ENCODE assay signal across 24 cellular contexts in genomic region chr2:180562378-180562777, GRCh38.
DNase-seq lines count a peak whose midpoint lies in the region; ATAC-seq, FAIRE-seq and TF ChIP-seq lines count a peak whose summit lies in the region.
"Had no signal": no experiment of that assay in that cellular context is flagged by ENCODE, and none has a peak within 500 bp of the region (broad histone marks: within the 10 kb centered on the region; RNA-seq: fewer than 3 reads in every experiment).

No MANE protein-coding gene starts in this region.

- H2AK5ac ChIP-seq in trophoblast cell (ENCODE audit: low read length) = no peak overlapping the region

- H3K27me3 ChIP-seq in mammary epithelial cell (ENCODE audit: insufficient read depth, low read length) = no peaks in the 10 kb centered on the region
- H3K27me3 ChIP-seq in breast epithelium = no peaks in the 10 kb centered on the region
- no peaks in the 10 kb centered on the region for H3K27me3 ChIP-seq in endodermal cell (ENCODE audit: control insufficient read depth, insufficient read depth, low read length, poor library complexity, severe bottlenecking)
- H3K27me3 ChIP-seq in keratinocyte (ENCODE audit: control insufficient read depth, extremely low read depth, insufficient read depth, low read length) = no peaks in the 10 kb centered on the region
- no peaks in the 10 kb centered on the region for H3K27me3 ChIP-seq in trophoblast cell (ENCODE audit: insufficient read depth, low read length)
- H3K27me3 ChIP-seq: SJSA1 had no signal

- no peak overlapping the region for H4K91ac ChIP-seq in trophoblast cell (ENCODE audit: low read depth, low read length)

- no peak overlapping the region for H4K8ac ChIP-seq in trophoblast cell (ENCODE audit: low read depth, low read length)

- TF ChIP-seq POLR2A in breast epithelium (IDR thresholded peaks at IDR 0.05) = no peak

- BruUV-seq in mammary epithelial cell (replicated peaks; lab: Mats Ljungman, UMichigan) = no TSS peak

- no peak overlapping the region for H3K4me3 Mint-ChIP-seq in endodermal cell
- H3K4me3 Mint-ChIP-seq: CD8-positive, alpha-beta T cell had no signal

- intact Hi-C loops in mammary epithelial cell (cut with micrococcal nuclease) (no loop called here), breast epithelium (cut with DNase I; ENCODE audit: low total_unique reads) (no loop called here)

- H3K4me3 ChIP-seq in mammary epithelial cell (replicated peaks in 1 of 3; ENCODE audit: insufficient read depth in 1 of 3, low read depth in 2 of 3, low read length in 3 of 3) (no peak overlapping the region), breast epithelium (no peak overlapping the region), endodermal cell (ENCODE audit: low read length) (no peak overlapping the region), keratinocyte (ENCODE audit: control insufficient read depth in 2 of 3, extremely low read depth in 1 of 3, insufficient read depth in 2 of 3, low read depth in 1 of 3, low read length in 3 of 3) (no peak overlapping the region), trophoblast cell (ENCODE audit: low read depth, low read length) (no peak overlapping the region)
- H3K4me3 ChIP-seq: SJSA1 had no signal

- no peaks in the 10 kb centered on the region for H3K4me1 ChIP-seq in mammary epithelial cell (ENCODE audit: insufficient read depth, low read length)
- no peaks in the 10 kb centered on the region for H3K4me1 ChIP-seq in breast epithelium
- peaks cover 3% of the 10 kb centered on the region for H3K4me1 ChIP-seq in endodermal cell (ENCODE audit: control insufficient read depth, insufficient read depth, low read length)
- no peaks in the 10 kb centered on the region for H3K4me1 ChIP-seq in keratinocyte (ENCODE audit: control insufficient read depth, extremely low read depth, insufficient read depth, low read length)
- H3K4me1 ChIP-seq in trophoblast cell (ENCODE audit: control insufficient read depth in 1 of 2, insufficient read depth in 2 of 2, low read length in 2 of 2) = peaks cover 0 to 2% of the 10 kb centered on the region in 2 experiments
- H3K4me1 ChIP-seq: SJSA1 had no signal

- H3K9me1 ChIP-seq in keratinocyte (ENCODE audit: control insufficient read depth, extremely low read depth, insufficient read depth, low read length) = no peaks in the 10 kb centered on the region

- no peak overlapping the region for H2BK12ac ChIP-seq in trophoblast cell (ENCODE audit: low read length)

- no peak overlapping the region for H3K27ac Mint-ChIP-seq in endodermal cell
- H3K27ac Mint-ChIP-seq: CD8-positive, alpha-beta T cell had no signal

- H3K36me3 ChIP-seq in mammary epithelial cell (ENCODE audit: insufficient read depth, low read length) (no peaks in the 10 kb centered on the region), breast epithelium (no peaks in the 10 kb centered on the region), endodermal cell (ENCODE audit: control insufficient read depth, insufficient read depth, low read length) (no peaks in the 10 kb centered on the region), keratinocyte (ENCODE audit: control insufficient read depth in 2 of 2, extremely low read depth in 1 of 2, insufficient read depth in 2 of 2, low read length in 2 of 2) (no peaks in the 10 kb centered on the region), trophoblast cell (ENCODE audit: control insufficient read depth in 1 of 2, insufficient read depth in 2 of 2, low read length in 2 of 2) (no peaks in the 10 kb centered on the region)
- H3K36me3 ChIP-seq: SJSA1 had no signal

- H4K12ac ChIP-seq in trophoblast cell (ENCODE audit: low read depth, low read length) = no peak overlapping the region

- no peak for FAIRE-seq in keratinocyte (lab: Jason Lieb, UNC)
- FAIRE-seq: GM12892 had no signal

- no peak overlapping the region for H2BK5ac ChIP-seq in trophoblast cell (ENCODE audit: low read depth, low read length, poor library complexity)

- ATAC-seq in GM19452 (IDR thresholded peaks at IDR 0.05; ENCODE audit: unreplicated experiment) = no peak
- ATAC-seq: CD8-positive, alpha-beta T cell; Right ventricle myocardium inferior had no signal

- H3K4ac ChIP-seq in trophoblast cell (ENCODE audit: low read depth, low read length) = no peak overlapping the region

- in situ Hi-C loops in mammary epithelial cell (cut with MboI; ENCODE audit: low sequenced_read_pairs in 2 of 2) = no loop called here

- H3K4me1 Mint-ChIP-seq in endodermal cell = peaks cover 17% of the 10 kb centered on the region

- peak overlapping the region; percentile 96 for H3K23ac ChIP-seq in trophoblast cell (ENCODE audit: low read length)

- no peak overlapping the region for H3K9ac ChIP-seq in mammary epithelial cell (ENCODE audit: insufficient read depth, low read length)
- no peak overlapping the region for H3K9ac ChIP-seq in endodermal cell (ENCODE audit: extremely low read depth, low read length, poor library complexity, severe bottlenecking)
- no peak overlapping the region for H3K9ac ChIP-seq in keratinocyte (ENCODE audit: control insufficient read depth, extremely low read depth, insufficient read depth, low read length)
- no peak overlapping the region for H3K9ac ChIP-seq in trophoblast cell (ENCODE audit: low read length)

- no peak overlapping the region for H3K14ac ChIP-seq in trophoblast cell (ENCODE audit: low read length)

- H3K36me3 Mint-ChIP-seq in endodermal cell (ENCODE audit: low read depth) = no peaks in the 10 kb centered on the region
- H3K36me3 Mint-ChIP-seq: CD8-positive, alpha-beta T cell had no signal

- CTCF ChIA-PET in mammary epithelial cell (lab: Charles Lee; ENCODE audit: low non-redundant PET) = no interaction called here

- TF ChIP-seq CTCF in mammary epithelial cell (conservative IDR thresholded peaks at IDR 0.05 in 1 of 2, IDR thresholded peaks at IDR 0.05 in 1 of 2; ENCODE audit: extremely low read depth in 1 of 2, insufficient read depth in 1 of 2, low read depth in 1 of 2, low read length in 2 of 2) = no peak
- TF ChIP-seq CTCF in breast epithelium (IDR thresholded peaks at IDR 0.05) = no peak
- TF ChIP-seq CTCF in endodermal cell (conservative IDR thresholded peaks at IDR 0.05) = no peak
- no peak for TF ChIP-seq CTCF in keratinocyte (optimal IDR thresholded peaks at IDR 0.05 in 1 of 3, IDR thresholded peaks at IDR 0.05 in 1 of 3, conservative IDR thresholded peaks at IDR 0.05 in 1 of 3; ENCODE audit: extremely low read depth in 1 of 3, insufficient read depth in 2 of 3, low read length in 3 of 3)

- no peak for DNase-seq in mammary epithelial cell
- DNase-seq in breast epithelium (ENCODE audit: low spot score in 2 of 2) = no peak
- DNase-seq in endodermal cell = peak; percentile 60
- DNase-seq in keratinocyte (ENCODE audit: low read depth, low spot score) = no peak
- DNase-seq in trophoblast cell = no peak
- no peak for DNase-seq in D341Med (ENCODE audit: low spot score)
- DNase-seq in iPS-NIHi7 (ENCODE audit: extremely low spot score) = no peak
- DNase-seq: AML-193; C1 segment of cervical spinal cord; CD8-positive, alpha-beta T cell; DMS153; HCEC 1CT; KG1; NCI-H1105; NCI-H146; NCI-H2029 treated with DMSO at 0.1 percent for 48 hours; NCI-H524 treated with DMSO at 0.1 percent for 48 hours; NCI-H82; OCI-M1 had no signal

- no peak overlapping the region for H3K18ac ChIP-seq in trophoblast cell (ENCODE audit: low read length)

- H3K9me3 ChIP-seq in mammary epithelial cell (replicated peaks; ENCODE audit: insufficient read depth, low read length) (no peaks in the 10 kb centered on the region), breast epithelium (no peaks in the 10 kb centered on the region), endodermal cell (ENCODE audit: control insufficient read depth, low read length) (no peaks in the 10 kb centered on the region), keratinocyte (ENCODE audit: control insufficient read depth, low read depth, low read length) (no peaks in the 10 kb centered on the region), trophoblast cell (ENCODE audit: insufficient read depth, low read depth, low read length) (no peaks in the 10 kb centered on the region)
- H3K9me3 ChIP-seq: SJSA1 had no signal

- no peaks in the 10 kb centered on the region for H3K79me1 ChIP-seq in trophoblast cell (ENCODE audit: low read length)

- no peak overlapping the region for H2BK120ac ChIP-seq in trophoblast cell (ENCODE audit: insufficient read depth, low read length, poor library complexity)

- H3K27me3 Mint-ChIP-seq in endodermal cell (ENCODE audit: insufficient read depth) = no peaks in the 10 kb centered on the region

- H2AFZ ChIP-seq in mammary epithelial cell (ENCODE audit: low read depth, low read length) = peak overlapping the region; percentile 35
- peak overlapping the region; percentile 54 for H2AFZ ChIP-seq in keratinocyte (ENCODE audit: control insufficient read depth, low read length)
- no peak overlapping the region for H2AFZ ChIP-seq in trophoblast cell (ENCODE audit: insufficient read depth, low read length, poor library complexity)

- no peaks in the 10 kb centered on the region for H4K20me1 ChIP-seq in mammary epithelial cell (ENCODE audit: insufficient read depth, low read length)
- no peaks in the 10 kb centered on the region for H4K20me1 ChIP-seq in keratinocyte (ENCODE audit: control insufficient read depth, extremely low read depth, insufficient read depth, low read length)

- WGBS in mammary epithelial cell (ENCODE audit: low coverage, missing lambda C conversion rate) = 81% methylated on average over 3 of the region's 3 CpGs
- 53 to 100% methylated on average over 1 to 3 of the region's 3 CpGs for WGBS in endodermal cell (ENCODE audit: insufficient coverage in 1 of 2, insufficient read length in 1 of 2), 2 experiments
- WGBS in trophoblast cell (ENCODE audit: extremely low coverage, insufficient coverage, insufficient read length) = no CpG with 5 or more reads among the region's 3 CpGs

- dilution Hi-C loops in mammary epithelial cell (cut with HindIII; ENCODE audit: low sequenced_read_pairs) (no loop called here), keratinocyte (cut with MboI; ENCODE audit: extremely low pct_ligation_motif_present, low sequenced_read_pairs) (no loop called here)

- no peaks in the 10 kb centered on the region for H3K9me3 Mint-ChIP-seq in endodermal cell
- H3K9me3 Mint-ChIP-seq: CD8-positive, alpha-beta T cell had no signal

- H3K4me2 ChIP-seq in mammary epithelial cell (ENCODE audit: insufficient read depth, low read depth, low read length) (no peak overlapping the region), keratinocyte (ENCODE audit: control insufficient read depth, extremely low read depth, insufficient read depth, low read depth, low read length) (no peak overlapping the region), trophoblast cell (ENCODE audit: low read length) (no peak overlapping the region)

- H3K79me2 ChIP-seq in mammary epithelial cell (ENCODE audit: insufficient read depth, low read length) (no peaks in the 10 kb centered on the region), keratinocyte (ENCODE audit: control insufficient read depth, insufficient read depth, low read length) (no peaks in the 10 kb centered on the region), trophoblast cell (ENCODE audit: control insufficient read depth, insufficient read depth, low read length, poor library complexity) (no peaks in the 10 kb centered on the region)

- H3K27ac ChIP-seq in mammary epithelial cell (ENCODE audit: insufficient read depth, low read depth, low read length) (no peak overlapping the region), breast epithelium (no peak overlapping the region), endodermal cell (ENCODE audit: low read depth, low read length) (no peak overlapping the region), keratinocyte (ENCODE audit: control insufficient read depth, insufficient read depth, low read length) (no peak overlapping the region), trophoblast cell (ENCODE audit: low read depth, low read length) (no peak overlapping the region)
- H3K27ac ChIP-seq: 22Rv1, SJSA1 had no signal
